Comparison of ENCODE assay signal across 8 cellular contexts in genomic region chr11:10725114-10725906, GRCh38. TPM values are rescaled to one million over a fixed set of nuclear protein-coding genes. Genes with fewer than 3 reads are reported as not detected.
A peak's percentile ranks its signal among the peaks of the same experiment; 100 is the strongest.
DNase-seq lines count a peak whose midpoint lies in the region; ATAC-seq and TF ChIP-seq lines count a peak whose summit lies in the region.

No MANE protein-coding gene starts in this region.

- CTCF ChIA-PET in T-cell (lab: Charles Lee), result interaction anchor here in 1 of 2 donors (1.0 kb wide), 1 partner anchor 45 kb away, joined by 4 read pairs; no protein-coding TSS in a partner anchor

- peaks cover 0 to 5% (median 0%) of the 10 kb centered on the region in 3 donors for H3K9me3 Mint-ChIP-seq in T-cell

- no peaks in the 10 kb centered on the region for H3K4me1 ChIP-seq in psoas muscle

- H3K27ac ChIP-seq in psoas muscle, result no peak overlapping the region

- intact Hi-C loops in psoas muscle (cut with DNase I), result loop anchor here in 1 of 2 donors (5.0 kb wide), 1 partner anchor 68 kb away; no protein-coding TSS in a partner anchor

- no peaks in the 10 kb centered on the region for H3K9me3 ChIP-seq in psoas muscle

- H3K4me3 Mint-ChIP-seq in T-cell, result peak overlapping the region in 1 of 3 donors; percentile 27

- no peaks in the 10 kb centered on the region for H3K36me3 ChIP-seq in psoas muscle (ENCODE audit: insufficient read depth in 1 of 2, low read depth in 1 of 2)

- peaks cover 4 to 11% of the 10 kb centered on the region in 2 donors for H3K27me3 Mint-ChIP-seq in T-cell

- H3K4me3 ChIP-seq in epithelial cell of proximal tubule (ENCODE audit: low read depth, low read length) (no peak overlapping the region), psoas muscle (no peak overlapping the region)

- DNase-seq in activated T-cell treated with anti-CD3 and anti-CD28 coated beads for 24 hours (ENCODE audit: low read depth) (peak; percentile 11), T-cell (peak in 1 of 34 experiments; percentile 3), epithelial cell of proximal tubule (ENCODE audit: low read depth) (peak; percentile 47), NCI-H526 treated with DMSO at 0.1 percent for 48 hours (lab: John Stamatoyannopoulos, UW) (no peak), NCI-H1105 (lab: John Stamatoyannopoulos, UW) (no peak), psoas muscle (no peak)
- no peak for DNase-seq in activated T-cell treated with anti-CD3 and anti-CD28 coated beads, Interleukin-2, amount 50 U/mL, for 1 hour
- DNase-seq in stimulated activated naive CD8-positive, alpha-beta T cell treated with anti-CD3 and anti-CD28 coated beads, Interleukin-15, Interleukin-2, amounts not matched to agents 100 U/mL and 50 U/mL, for 24 hours, result peak; percentile 32

- ATAC-seq in T-cell (replicated peaks in 1 of 4) (peak; percentile 66 to 73 (median 68)), psoas muscle (no peak)
- ATAC-seq in stimulated activated naive CD8-positive, alpha-beta T cell treated with anti-CD3 and anti-CD28 coated beads, Interleukin-15, Interleukin-2, amounts not matched to agents 100 U/mL and 50 U/mL, for 24 hours, result peak; percentile 76

- H3K27ac Mint-ChIP-seq in T-cell, result peak overlapping the region in 1 of 2 donors; percentile 28

- TF ChIP-seq CTCF in epithelial cell of proximal tubule (conservative IDR thresholded peaks at IDR 0.05; ENCODE audit: low read depth, low read length) (no peak), psoas muscle (IDR thresholded peaks at IDR 0.05) (no peak)

- peaks cover 13 to 29% (median 24%) of the 10 kb centered on the region in 3 donors for H3K4me1 Mint-ChIP-seq in T-cell

- no peaks in the 10 kb centered on the region for H3K36me3 Mint-ChIP-seq in T-cell

- POLR2A ChIA-PET in T-cell (lab: Charles Lee), result interaction anchor here in 1 of 2 donors (0.5 kb wide), 1 partner anchor 209 kb away, joined by 4 read pairs; no protein-coding TSS in a partner anchor

- WGBS in psoas muscle, 3 donors, result 88 to 90% (median 89%) methylated on average over 9 of the region's 9 CpGs

- no peaks in the 10 kb centered on the region for H3K27me3 ChIP-seq in psoas muscle (ENCODE audit: insufficient read depth in 3 of 3, low read length in 2 of 3)

RNA-seq across cellular contexts. Expression of gene CTR9, which starts 25.7 kb away (rescaled TPM):
- 10 to 100 TPM; 26.4 to 45.6 (median 42.2) TPM for total RNA-seq in T-cell
- total RNA-seq in epithelial cell of proximal tubule, result 20.5 and 25.0 TPM in 2 replicates
- 10 to 100 TPM; 20.9 to 31.0 (median 26.1) TPM for total RNA-seq in psoas muscle
- 10 to 100 TPM; 16.4 to 41.6 (median 17.7) TPM for polyA plus RNA-seq in psoas muscle

RNA-seq across cellular contexts. Expression of gene IRAG1, which starts 31.8 kb away (rescaled TPM):
- total RNA-seq in T-cell (under 1 TPM in 2 of 5 donors, not detected in 3; 0.06 to 0.20 TPM), epithelial cell of proximal tubule (0.07 TPM in 1 of 2 replicates, not detected in the other), psoas muscle (1 to 10 TPM; 3.9 to 9.4 (median 4.4) TPM)
- polyA plus RNA-seq in psoas muscle, result 1 to 10 TPM; 1.4 to 2.4 (median 1.8) TPM

Comparison
In these comparisons a context has a peak if more than half of its experiments do, and no peak if none do; other contexts are left out.
1. DNase-seq: peak in activated T-cell treated with anti-CD3 and anti-CD28 coated beads for 24 hours (single experiment), epithelial cell of proximal tubule (single experiment) and stimulated activated naive CD8-positive, alpha-beta T cell treated with anti-CD3 and anti-CD28 coated beads, Interleukin-15, Interleukin-2, amounts not matched to agents 100 U/mL and 50 U/mL, for 24 hours (single experiment); none in activated T-cell treated with anti-CD3 and anti-CD28 coated beads, Interleukin-2, amount 50 U/mL, for 1 hour (single experiment), NCI-H526 treated with DMSO at 0.1 percent for 48 hours (single experiment), NCI-H1105 (single experiment) and psoas muscle (0 of 2).
2. ATAC-seq: peak in T-cell (4 of 4) and stimulated activated naive CD8-positive, alpha-beta T cell treated with anti-CD3 and anti-CD28 coated beads, Interleukin-15, Interleukin-2, amounts not matched to agents 100 U/mL and 50 U/mL, for 24 hours (single experiment); none in psoas muscle (0 of 4).